10 cellular contexts compared by ENCODE assay signal in the genomic region with DNA sequence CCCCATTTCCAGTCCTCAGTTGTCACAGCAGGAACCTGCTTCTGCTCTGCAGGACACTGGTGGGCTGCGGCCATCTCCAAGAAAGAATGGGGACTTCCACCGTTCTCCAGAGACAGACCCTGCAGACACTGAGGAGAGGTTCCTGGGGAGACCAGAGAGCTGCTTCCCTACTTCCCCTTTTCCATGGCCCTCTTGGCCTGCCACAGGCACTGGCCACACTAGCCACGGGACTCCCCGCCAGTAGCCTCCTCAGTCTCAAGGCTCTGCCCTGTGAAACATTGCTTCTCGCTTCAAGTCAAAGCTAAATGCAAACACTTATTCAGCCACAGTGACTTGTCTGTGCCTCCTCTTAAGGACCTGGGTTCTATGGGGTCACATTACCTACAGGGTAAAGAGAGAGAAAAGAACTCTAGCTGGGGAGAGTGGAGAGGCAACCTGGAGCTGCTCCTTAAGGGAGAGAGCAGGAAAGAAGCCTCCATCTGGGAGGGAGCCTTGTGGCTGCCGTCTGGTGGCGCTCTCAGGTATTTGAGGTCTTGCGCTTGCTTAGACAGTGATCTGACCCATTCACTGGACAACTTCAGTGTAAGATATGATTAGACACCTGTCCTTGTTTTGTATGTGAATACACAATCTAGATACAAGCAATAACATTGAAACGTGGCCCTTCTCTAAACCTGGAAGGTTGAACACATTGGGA. TPM values are rescaled to one million over a fixed set of nuclear protein-coding genes. Genes with fewer than 3 reads are reported as not detected.
DNase-seq lines count a peak whose midpoint lies in the region; ATAC-seq and TF ChIP-seq lines count a peak whose summit lies in the region.
"Had no signal": no experiment of that assay in that cellular context is flagged by ENCODE, and none has a peak within 500 bp of the region (broad histone marks: within the 10 kb centered on the region; RNA-seq: fewer than 3 reads in every experiment).

No MANE protein-coding gene starts in this region.

- H2AFZ ChIP-seq in MM.1S (ENCODE audit: low read length), result no peak overlapping the region

- 47 to 60% methylated on average over 9 of the region's 9 CpGs for WGBS in lung, 2 donors
- 79% methylated on average over 9 of the region's 9 CpGs for WGBS in suprapubic skin

- H3K27me3 ChIP-seq in lung (ENCODE audit: control insufficient read depth, insufficient read depth) (no peaks in the 10 kb centered on the region), MM.1S (replicated peaks; ENCODE audit: insufficient read depth, low read length) (no peaks in the 10 kb centered on the region), Peyer's patch (no peaks in the 10 kb centered on the region), suprapubic skin (peaks cover 8% of the 10 kb centered on the region)

- H3K27ac ChIP-seq in lung (ENCODE audit: low read depth in 1 of 2, low read length in 1 of 2) (no peak overlapping the region), MM.1S (ENCODE audit: low read length) (no peak overlapping the region), Peyer's patch (no peak overlapping the region), suprapubic skin (no peak overlapping the region)
- H3K27ac ChIP-seq: gastrocnemius medialis had no signal

- H3K9me2 ChIP-seq in MM.1S (replicated peaks; ENCODE audit: insufficient read depth, low read length), result no peaks in the 10 kb centered on the region

- H3F3A ChIP-seq in MM.1S (ENCODE audit: insufficient read depth, low read length), result peaks cover 19% of the 10 kb centered on the region

- ATAC-seq in HG03565 (IDR thresholded peaks at IDR 0.05; ENCODE audit: unreplicated experiment), result peak; percentile 48
- ATAC-seq in lung (ENCODE audit: insufficient read depth, low FRiP score), result peak; percentile 76
- ATAC-seq in HG02571 (IDR thresholded peaks at IDR 0.05; ENCODE audit: unreplicated experiment), result no peak
- ATAC-seq: gastrocnemius medialis had no signal

- TF ChIP-seq CTCF in GM12873 (IDR thresholded peaks at IDR 0.05; ENCODE audit: insufficient read depth, low read depth, low read length, missing control alignments), result peak; percentile 80
- no peak for TF ChIP-seq CTCF in lung (IDR thresholded peaks at IDR 0.05; ENCODE audit: control extremely low read depth, extremely low read depth)
- no peak for TF ChIP-seq CTCF in MM.1S (IDR thresholded peaks at IDR 0.05; ENCODE audit: low read length)
- TF ChIP-seq CTCF in Peyer's patch (IDR thresholded peaks at IDR 0.05), result no peak
- TF ChIP-seq CTCF in suprapubic skin (IDR thresholded peaks at IDR 0.05), result no peak

- no peaks in the 10 kb centered on the region for H3K79me2 ChIP-seq in MM.1S (ENCODE audit: low read length)

- H4K20me1 ChIP-seq in MM.1S (ENCODE audit: insufficient read depth, low read length), result no peaks in the 10 kb centered on the region

- no peaks in the 10 kb centered on the region for H3K36me3 ChIP-seq in lung (ENCODE audit: control insufficient read depth in 2 of 2, insufficient read depth in 2 of 2, low read length in 2 of 2)
- no peaks in the 10 kb centered on the region for H3K36me3 ChIP-seq in MM.1S (replicated peaks; ENCODE audit: insufficient read depth, low read length)
- H3K36me3 ChIP-seq in Peyer's patch, result no peaks in the 10 kb centered on the region
- H3K36me3 ChIP-seq in suprapubic skin, result no peaks in the 10 kb centered on the region
- H3K36me3 ChIP-seq: gastrocnemius medialis had no signal

- no peak overlapping the region for H3K4me3 ChIP-seq in lung
- no peak overlapping the region for H3K4me3 ChIP-seq in MM.1S (ENCODE audit: low read length)
- H3K4me3 ChIP-seq in Peyer's patch, result no peak overlapping the region
- no peak overlapping the region for H3K4me3 ChIP-seq in suprapubic skin
- H3K4me3 ChIP-seq: gastrocnemius medialis had no signal

- H3K9ac ChIP-seq in MM.1S (ENCODE audit: low read length), result no peak overlapping the region

- TF ChIP-seq EP300 in suprapubic skin (IDR thresholded peaks at IDR 0.05), result no peak

- no peak overlapping the region for H3K4me2 ChIP-seq in MM.1S (ENCODE audit: low read depth, low read length)

- DNase-seq in T-helper 9 cell (peak; percentile 17), lung (ENCODE audit: low spot score) (peak; percentile 46), MM.1S (no peak), Peyer's patch (no peak), suprapubic skin (ENCODE audit: low spot score in 2 of 2) (no peak)
- DNase-seq: gastrocnemius medialis, nephron progenitor cell had no signal

- TF ChIP-seq POLR2A in Peyer's patch (IDR thresholded peaks at IDR 0.05), result no peak
- no peak for TF ChIP-seq POLR2A in suprapubic skin (IDR thresholded peaks at IDR 0.05)

- H3K4me1 ChIP-seq in lung (ENCODE audit: control insufficient read depth in 2 of 2, insufficient read depth in 2 of 2, low read length in 2 of 2), result no peaks in the 10 kb centered on the region
- peaks cover 20% of the 10 kb centered on the region for H3K4me1 ChIP-seq in MM.1S (ENCODE audit: low read length)
- H3K4me1 ChIP-seq in Peyer's patch, result peaks cover 0 to 13% (median 0%) of the 10 kb centered on the region in 4 donors
- H3K4me1 ChIP-seq in suprapubic skin, result peaks cover 15% of the 10 kb centered on the region
- H3K4me1 ChIP-seq: gastrocnemius medialis had no signal

- H3K9me3 ChIP-seq in lung (ENCODE audit: control insufficient read depth in 2 of 2, insufficient read depth in 1 of 2, low read length in 1 of 2) (no peaks in the 10 kb centered on the region), MM.1S (replicated peaks; ENCODE audit: insufficient read depth, low read length) (no peaks in the 10 kb centered on the region), Peyer's patch (no peaks in the 10 kb centered on the region), suprapubic skin (no peaks in the 10 kb centered on the region)
- H3K9me3 ChIP-seq: gastrocnemius medialis had no signal

RNA-seq across cellular contexts. Expression of gene SLAMF8, which starts 5.4 kb away (rescaled TPM):
- 10 to 100 TPM in 1 of 2 donors, 1 to 10 TPM in 1; 5.2 to 40.7 TPM for total RNA-seq in lung
- polyA plus RNA-seq in lung, result 10 to 100 TPM; 16.1 to 67.0 TPM
- 10 to 100 TPM in 1 of 4 donors, 1 to 10 TPM in 2, not detected in 1; 1.1 to 18.2 (median 2.7) TPM for total RNA-seq in Peyer's patch
- total RNA-seq in suprapubic skin, result 1 to 10 TPM; 2.7 to 5.5 (median 3.9) TPM

RNA-seq across cellular contexts. Expression of gene FCRL6, which starts 19.2 kb away (rescaled TPM):
- total RNA-seq in lung (under 1 TPM; 0.64 to 0.77 TPM), Peyer's patch (10 to 100 TPM in 1 of 4 donors, 1 to 10 TPM in 1, not detected in 2; 2.4 to 13.2 TPM), suprapubic skin (under 1 TPM in 1 of 4 donors, not detected in 3; 0.49 TPM)
- polyA plus RNA-seq in lung, result under 1 TPM; 0.55 to 0.82 TPM
- total RNA-seq: gastrocnemius medialis had no signal

RNA-seq across cellular contexts. Expression of gene DUSP23, which starts 40.6 kb away (rescaled TPM):
- total RNA-seq in lung (10 to 100 TPM; 25.8 to 74.9 TPM), Peyer's patch (100 to 1,000 TPM in 1 of 4 donors, 10 to 100 TPM in 3; 66.8 to 103 (median 74.2) TPM), suprapubic skin (10 to 100 TPM; 39.6 to 89.6 (median 75.0) TPM)
- 100 to 1,000 TPM; 145 to 244 TPM for polyA plus RNA-seq in lung

RNA-seq across cellular contexts. Expression of gene VSIG8, which starts 41.1 kb away (rescaled TPM):
- total RNA-seq in lung, result under 1 TPM; 0.23 to 0.46 TPM
- under 1 TPM; 0.13 to 0.22 TPM for polyA plus RNA-seq in lung
- under 1 TPM in 1 of 4 donors, not detected in 3; 0.85 TPM for total RNA-seq in Peyer's patch
- total RNA-seq in suprapubic skin, result 10 to 100 TPM; 18.1 to 62.2 (median 25.7) TPM
- total RNA-seq: gastrocnemius medialis had no signal

Comparison
In these comparisons a context has a peak if more than half of its experiments do, and no peak if none do; other contexts are left out.
1. DNase-seq: peak in T-helper 9 cell (single experiment) and lung (single experiment); none in MM.1S (single experiment), Peyer's patch (0 of 3) and suprapubic skin (0 of 2).